In the genomic region with DNA sequence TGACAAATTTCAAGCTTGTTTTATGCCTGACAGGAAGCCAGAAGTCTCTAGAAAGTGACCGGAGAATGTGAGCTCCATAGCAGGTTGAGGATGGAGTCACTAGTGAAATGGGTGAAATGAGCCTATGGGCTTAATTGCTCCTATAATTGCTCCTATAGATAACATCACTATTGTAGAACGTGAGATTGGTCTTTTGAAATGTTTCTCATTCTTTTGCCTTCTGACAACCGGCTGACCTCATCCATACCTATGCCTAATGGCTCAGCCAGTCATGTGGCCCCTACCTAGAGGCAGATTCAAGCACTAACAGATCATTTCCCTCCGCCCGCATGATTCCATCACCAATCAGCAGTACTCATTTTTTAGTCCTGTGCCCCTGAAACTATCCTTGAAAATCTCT, we compare ENCODE assay signal across 5 cellular contexts. TPM values are rescaled to one million over a fixed set of nuclear protein-coding genes. Genes with fewer than 3 reads are reported as not detected.
"Had no signal": no experiment of that assay in that cellular context is flagged by ENCODE, and none has a peak within 500 bp of the region (broad histone marks: within the 10 kb centered on the region; RNA-seq: fewer than 3 reads in every experiment).

No MANE protein-coding gene starts in this region.

RNA-seq across cellular contexts. Expression of a gene that starts 4.2 kb away (rescaled TPM):
- total RNA-seq: GM23338, H1, H9, HT-29, K562 had no signal

RNA-seq across cellular contexts. Expression of a gene that starts 23.5 kb away (rescaled TPM):
- total RNA-seq: GM23338, H1, H9, HT-29, K562 had no signal

RNA-seq across cellular contexts. Expression of a gene that starts 34.0 kb away (rescaled TPM):
- total RNA-seq: GM23338, H1, H9, HT-29, K562 had no signal
